In genomic region chr6:147509900-147510299, GRCh38 we compare ENCODE assay signal across 10 cellular contexts. TPM values are rescaled to one million over a fixed set of nuclear protein-coding genes. Genes with fewer than 3 reads are reported as not detected.
DNase-seq lines count a peak whose midpoint lies in the region; TF ChIP-seq lines count a peak whose summit lies in the region.
"Had no signal": no experiment of that assay in that cellular context is flagged by ENCODE, and none has a peak within 500 bp of the region (broad histone marks: within the 10 kb centered on the region; RNA-seq: fewer than 3 reads in every experiment).

No MANE protein-coding gene starts in this region.

- peaks cover 10% of the 10 kb centered on the region for H3K4me1 Mint-ChIP-seq in activated naive CD4-positive, alpha-beta T cell treated with anti-CD3 and anti-CD28 coated beads, Interleukin-2, amount 50 U/mL, for 24 hours
- H3K4me1 Mint-ChIP-seq in activated naive CD4-positive, alpha-beta T cell treated with anti-CD3 and anti-CD28 coated beads, Interleukin-2, amount 10 ng/mL, durations not matched to agents 7 days and 5 days: peaks cover 15% of the 10 kb centered on the region
- H3K4me1 Mint-ChIP-seq in IgD-negative memory B cell: peaks cover 9 to 15% (median 14%) of the 10 kb centered on the region in 3 donors

- no peaks in the 10 kb centered on the region for H3K36me3 ChIP-seq in iPS-15b (ENCODE audit: control insufficient read depth, insufficient read depth, low read length)
- no peaks in the 10 kb centered on the region for H3K36me3 ChIP-seq in tibial artery
- H3K36me3 ChIP-seq in OCI-LY7 (ENCODE audit: insufficient read depth, low read length): no peaks in the 10 kb centered on the region

- H3K9me3 ChIP-seq in iPS-15b (ENCODE audit: control insufficient read depth, insufficient read depth, low read length) (no peaks in the 10 kb centered on the region), tibial artery (no peaks in the 10 kb centered on the region), OCI-LY7 (ENCODE audit: low read length) (no peaks in the 10 kb centered on the region)

- no peaks in the 10 kb centered on the region for H3K4me1 ChIP-seq in iPS-15b (ENCODE audit: control insufficient read depth, insufficient read depth, low read length)
- peaks cover 0 to 44% (median 17%) of the 10 kb centered on the region in 4 donors for H3K4me1 ChIP-seq in tibial artery
- no peaks in the 10 kb centered on the region for H3K4me1 ChIP-seq in OCI-LY7 (ENCODE audit: insufficient read depth, low read length, poor library complexity, severe bottlenecking)

- H3K4me2 ChIP-seq in OCI-LY7 (ENCODE audit: low read length): no peak overlapping the region

- H3K27ac Mint-ChIP-seq in activated naive CD4-positive, alpha-beta T cell treated with anti-CD3 and anti-CD28 coated beads, Interleukin-2, amount 50 U/mL, for 24 hours: no peak overlapping the region
- H3K27ac Mint-ChIP-seq in activated naive CD4-positive, alpha-beta T cell treated with anti-CD3 and anti-CD28 coated beads, Interleukin-2, amount 10 ng/mL, durations not matched to agents 7 days and 5 days: no peak overlapping the region
- no peak overlapping the region for H3K27ac Mint-ChIP-seq in IgD-negative memory B cell

- BruUV-seq in OCI-LY7 (replicated peaks; lab: Mats Ljungman, UMichigan): no TSS peak

- no peak for DNase-seq in activated naive CD4-positive, alpha-beta T cell treated with anti-CD3 and anti-CD28 coated beads, Interleukin-2, amount 10 ng/mL, durations not matched to agents 7 days and 5 days
- DNase-seq in tibial artery (no peak), occipital lobe (lab: John Stamatoyannopoulos, UW) (no peak), NCI-H345 (lab: John Stamatoyannopoulos, UW) (no peak), OCI-LY7 (ENCODE audit: low spot score) (no peak)

- CTCF ChIA-PET in activated naive CD4-positive, alpha-beta T cell treated with anti-CD3 and anti-CD28 coated beads, Interleukin-2, amount 10 ng/mL, durations not matched to agents 7 days and 5 days (lab: Charles Lee): no interaction called here
- CTCF ChIA-PET in OCI-LY7 (lab: Charles Lee; ENCODE audit: unreplicated experiment): no interaction called here

- H3K9ac ChIP-seq in iPS-15b (ENCODE audit: low read depth, low read length): no peak overlapping the region

- H3K36me3 Mint-ChIP-seq in activated naive CD4-positive, alpha-beta T cell treated with anti-CD3 and anti-CD28 coated beads, Interleukin-2, amount 50 U/mL, for 24 hours: no peaks in the 10 kb centered on the region
- H3K36me3 Mint-ChIP-seq in activated naive CD4-positive, alpha-beta T cell treated with anti-CD3 and anti-CD28 coated beads, Interleukin-2, amount 10 ng/mL, durations not matched to agents 7 days and 5 days: no peaks in the 10 kb centered on the region
- H3K36me3 Mint-ChIP-seq in IgD-negative memory B cell: peaks cover 1% of the 10 kb centered on the region

- no peak overlapping the region for H2AFZ ChIP-seq in OCI-LY7 (ENCODE audit: low read length)

- TF ChIP-seq CTCF in tibial artery (IDR thresholded peaks at IDR 0.05) (no peak), OCI-LY7 (conservative IDR thresholded peaks at IDR 0.05; ENCODE audit: low read length) (no peak)

- H3K4me3 ChIP-seq in iPS-15b (ENCODE audit: low read depth, low read length): peak overlapping the region; percentile 71
- H3K4me3 ChIP-seq in tibial artery: peak overlapping the region; percentile 61 to 82
- no peak overlapping the region for H3K4me3 ChIP-seq in OCI-LY7 (ENCODE audit: low read depth, low read length, poor library complexity, severe bottlenecking)

- H3K27me3 ChIP-seq in iPS-15b (ENCODE audit: control insufficient read depth, insufficient read depth, low read length): peaks cover 85% of the 10 kb centered on the region
- H3K27me3 ChIP-seq in tibial artery: no peaks in the 10 kb centered on the region

- H3K27ac ChIP-seq in tibial artery (peak overlapping the region; percentile 62 to 69), OCI-LY7 (ENCODE audit: low read depth, low read length, poor library complexity, severe bottlenecking) (no peak overlapping the region)
- H3K27ac ChIP-seq: C4-2B, epithelial cell of prostate had no signal

- H3K9me2 ChIP-seq in OCI-LY7 (ENCODE audit: insufficient read depth, low read length): no peaks in the 10 kb centered on the region

- intact Hi-C loops in tibial artery (cut with DNase I; ENCODE audit: low total_unique reads): loop anchor here (5.0 kb wide), 1 partner anchor 657 kb away; no protein-coding TSS in a partner anchor
- intact Hi-C loops in OCI-LY7 (cut with micrococcal nuclease; ENCODE audit: unreplicated experiment): no loop called here

- POLR2A ChIA-PET in OCI-LY7 (lab: Charles Lee): no interaction called here

- no peaks in the 10 kb centered on the region for H3K79me2 ChIP-seq in OCI-LY7 (ENCODE audit: insufficient read depth, low read depth, low read length)

- H3K4me3 Mint-ChIP-seq in activated naive CD4-positive, alpha-beta T cell treated with anti-CD3 and anti-CD28 coated beads, Interleukin-2, amount 50 U/mL, for 24 hours: peak overlapping the region; percentile 28
- H3K4me3 Mint-ChIP-seq in activated naive CD4-positive, alpha-beta T cell treated with anti-CD3 and anti-CD28 coated beads, Interleukin-2, amount 10 ng/mL, durations not matched to agents 7 days and 5 days: no peak overlapping the region
- peak overlapping the region in 3 of 4 donors; percentile 46 to 94 (median 73) for H3K4me3 Mint-ChIP-seq in IgD-negative memory B cell

- H3K9me3 Mint-ChIP-seq in activated naive CD4-positive, alpha-beta T cell treated with anti-CD3 and anti-CD28 coated beads, Interleukin-2, amount 50 U/mL, for 24 hours: no peaks in the 10 kb centered on the region
- H3K9me3 Mint-ChIP-seq in activated naive CD4-positive, alpha-beta T cell treated with anti-CD3 and anti-CD28 coated beads, Interleukin-2, amount 10 ng/mL, durations not matched to agents 7 days and 5 days: no peaks in the 10 kb centered on the region
- peaks cover 0 to 3% (median 0%) of the 10 kb centered on the region in 3 donors for H3K9me3 Mint-ChIP-seq in IgD-negative memory B cell

- peaks cover 37% of the 10 kb centered on the region for H3K27me3 Mint-ChIP-seq in activated naive CD4-positive, alpha-beta T cell treated with anti-CD3 and anti-CD28 coated beads, Interleukin-2, amount 50 U/mL, for 24 hours
- peaks cover 63% of the 10 kb centered on the region for H3K27me3 Mint-ChIP-seq in activated naive CD4-positive, alpha-beta T cell treated with anti-CD3 and anti-CD28 coated beads, Interleukin-2, amount 10 ng/mL, durations not matched to agents 7 days and 5 days
- H3K27me3 Mint-ChIP-seq in IgD-negative memory B cell: peaks cover 42% of the 10 kb centered on the region

- H4K20me1 ChIP-seq in OCI-LY7 (ENCODE audit: insufficient read depth, low read length): no peaks in the 10 kb centered on the region

RNA-seq across cellular contexts. Expression of gene SAMD5, which starts 1.4 kb away (rescaled TPM):
- not detected for polyA plus RNA-seq in IgD-negative memory B cell
- 17.6 TPM for total RNA-seq in occipital lobe
- 0.13 TPM in 1 of 2 replicates, not detected in the other for total RNA-seq in OCI-LY7 (2014; rRNA removed; shearing (Covaris generic))
- total RNA-seq in OCI-LY7 (2022): not detected in 2 replicates

Comparison
In these comparisons a context has a peak if more than half of its experiments do, and no peak if none do; other contexts are left out.
1. RNA of gene SAMD5, which starts 1.4 kb away (total RNA-seq): 17.6 TPM in occipital lobe (single experiment); 0.13 TPM in OCI-LY7; every median in the first group is over 10 times any median in the second.